In genomic region chr6:17343215-17343614, GRCh38 we compare ENCODE assay signal across 30 cellular contexts. TPM values are rescaled to one million over a fixed set of nuclear protein-coding genes. Genes with fewer than 3 reads are reported as not detected.
"Had no signal": no experiment of that assay in that cellular context is flagged by ENCODE, and none has a peak within 500 bp of the region (broad histone marks: within the 10 kb centered on the region; RNA-seq: fewer than 3 reads in every experiment).

No MANE protein-coding gene starts in this region.

- DNase-seq: naive thymus-derived CD4-positive, alpha-beta T cell; natural killer cell; nucleus accumbens; posterior cingulate gyrus; psoas muscle; right cardiac atrium; right lobe of liver; sigmoid colon; spleen; stimulated activated CD4-positive, alpha-beta T cell treated with anti-CD3 and anti-CD28 coated beads, Interleukin-12 subunit alpha, Interleukin-12 subunit beta, amount 100 ng/mL, for 4 hours; stimulated activated CD4-positive, alpha-beta T cell treated with anti-CD3 and anti-CD28 coated beads, Interleukin-1b, Interleukin-23, amount 100 ng/mL, for 48 hours; stimulated activated CD4-positive, alpha-beta T cell treated with anti-CD3 and anti-CD28 coated beads, Interleukin-4, amount 100 ng/mL, for 1 hour; stimulated activated CD4-positive, alpha-beta T cell treated with anti-CD3 and anti-CD28 coated beads, Interleukin-4, amount 100 ng/mL, for 4 hours; stimulated activated CD8-positive, alpha-beta memory T cell treated with anti-CD3 and anti-CD28 coated beads, Interleukin-4, amount 100 ng/mL, for 48 hours; stimulated activated naive CD4-positive, alpha-beta T cell; stimulated activated naive CD8-positive, alpha-beta T cell treated with anti-CD3 and anti-CD28 coated beads, Interleukin-15, amount 100 ng/mL, for 72 hours; stimulated activated naive CD8-positive, alpha-beta T cell treated with anti-CD3 and anti-CD28 coated beads, Interleukin-15, Interleukin-2, amounts not matched to agents 100 U/mL and 50 U/mL, for 24 hours; substantia nigra; thyroid gland; trophoblast cell; upper lobe of left lung had no signal

- H3K36me3 ChIP-seq: neutrophil, right lobe of liver, sigmoid colon, spleen, suprapubic skin, thoracic aorta, thyroid gland, tibial nerve, upper lobe of left lung, vagina had no signal

- H3K4me1 ChIP-seq: parathyroid adenoma, psoas muscle, right lobe of liver, sigmoid colon, spleen, suprapubic skin, thyroid gland, tibial nerve, upper lobe of left lung, vagina had no signal

- H3K27me3 ChIP-seq: right lobe of liver, sigmoid colon, spleen, suprapubic skin, thyroid gland, tibial nerve, upper lobe of left lung, vagina had no signal

- H3K4me3 ChIP-seq: psoas muscle, right lobe of liver, sigmoid colon, smooth muscle cell, spleen, suprapubic skin, thoracic aorta, thyroid gland, tibial nerve, upper lobe of left lung, vagina had no signal

- ATAC-seq: naive thymus-derived CD4-positive, alpha-beta T cell; natural killer cell; psoas muscle; right cardiac atrium; right lobe of liver; stimulated activated memory B cell treated with anti-CD40 and anti-IgM and Interleukin-4, amounts not matched to agents 10 μg/mL and 1 μg/mL and 100 μg/mL, for 72 hours; stimulated activated naive CD8-positive, alpha-beta T cell treated with anti-CD3 and anti-CD28 coated beads, Interleukin-15, amount 100 ng/mL, for 72 hours; stimulated activated naive CD8-positive, alpha-beta T cell treated with anti-CD3 and anti-CD28 coated beads, Interleukin-15, Interleukin-2, amounts not matched to agents 100 U/mL and 50 U/mL, for 24 hours had no signal

- FAIRE-seq: urothelium cell line had no signal

- H3K9ac ChIP-seq: parathyroid adenoma had no signal

- H3K27ac ChIP-seq: neutrophil, parathyroid adenoma, psoas muscle, right lobe of liver, sigmoid colon, spleen, suprapubic skin, thoracic aorta, thyroid gland, tibial nerve, upper lobe of left lung, vagina had no signal

- H3K9me3 ChIP-seq: neutrophil, psoas muscle, right lobe of liver, sigmoid colon, suprapubic skin, thoracic aorta, thyroid gland, tibial nerve, upper lobe of left lung, vagina had no signal

RNA-seq across cellular contexts. Expression of gene CAP2, which starts 50.2 kb away (rescaled TPM):
- total RNA-seq: naive thymus-derived CD4-positive, alpha-beta T cell; natural killer cell had no signal
- polyA plus RNA-seq: naive thymus-derived CD4-positive, alpha-beta T cell had no signal
